1 cellular context compared by ENCODE assay signal in the genomic region with DNA sequence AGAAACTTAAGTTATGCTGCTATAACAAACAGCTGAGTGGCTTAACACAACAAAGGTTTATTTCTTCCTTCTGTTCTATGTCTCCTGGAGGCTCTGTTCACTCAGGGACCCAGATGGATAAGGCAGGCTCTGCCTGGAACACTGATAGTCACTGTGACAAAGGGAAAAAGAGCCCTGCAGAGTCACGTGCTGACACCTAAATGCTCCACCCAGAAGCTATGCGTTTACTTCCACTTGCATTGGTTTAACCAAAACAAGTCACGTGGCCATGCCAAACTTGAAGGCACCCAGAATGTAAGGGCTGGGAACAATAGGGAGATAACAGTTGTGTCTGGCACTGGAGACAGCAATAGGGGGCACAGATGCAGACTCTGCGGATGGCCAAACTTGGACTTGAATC.
TF ChIP-seq lines count a peak whose summit lies in the region.

No MANE protein-coding gene starts in this region.

TF ChIP-seq in HepG2, 621 proteins besides CTCF, POLR2A, EP300 and RAD21:
- TF ChIP-seq ZSCAN20 (CRISPR knock-in tag; IDR thresholded peaks at IDR 0.05; ENCODE audit: borderline replicate concordance) (no peak), USF2 (IDR thresholded peaks at IDR 0.05; ENCODE audit: low read depth, low read length) (peak; percentile 33; the same call in 1 of the 2 replicates), USF2 (CRISPR knock-in tag; IDR thresholded peaks at IDR 0.05; ENCODE audit: borderline replicate concordance) (no peak)
